16 cellular contexts compared by ENCODE assay signal in the genomic region with DNA sequence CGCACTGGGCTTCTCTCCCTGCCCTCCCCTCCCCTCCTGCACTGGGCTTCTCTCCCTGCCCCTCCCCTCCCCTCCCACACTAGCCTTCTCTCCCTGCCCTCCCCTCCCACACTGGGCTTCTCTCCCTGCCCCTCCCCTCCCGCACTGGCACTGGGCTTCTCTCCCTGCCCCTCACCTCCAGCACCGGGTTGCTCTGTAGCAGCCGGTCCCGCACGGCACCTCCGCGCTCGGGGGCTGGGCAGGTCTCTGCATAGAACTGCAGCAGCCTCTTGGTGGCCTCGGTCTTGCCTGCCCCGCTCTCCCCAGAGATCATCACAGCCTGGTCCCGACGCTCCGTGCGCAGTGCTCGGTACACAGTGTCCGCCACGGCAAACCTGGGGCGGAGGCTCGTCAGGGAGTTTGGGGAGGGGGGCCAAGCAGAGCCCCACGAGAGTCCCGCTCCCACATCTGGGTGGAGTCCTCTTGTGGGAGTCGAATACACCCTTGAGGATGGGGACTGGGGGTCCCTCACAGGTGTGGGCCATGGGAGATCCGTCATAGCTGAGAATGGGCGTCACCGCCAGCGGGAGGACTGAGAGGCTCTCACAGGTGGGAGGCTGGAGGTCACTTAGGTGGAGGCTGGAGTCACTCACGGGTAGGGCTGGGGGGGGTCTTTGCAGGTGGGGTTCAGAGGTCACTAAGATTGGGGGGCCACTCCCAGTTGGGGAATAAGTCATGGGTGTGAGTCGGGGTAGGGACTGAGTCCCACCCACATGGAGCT. TPM values are rescaled to one million over a fixed set of nuclear protein-coding genes. Genes with fewer than 3 reads are reported as not detected.
A peak's percentile ranks its signal among the peaks of the same experiment; 100 is the strongest.
DNase-seq lines count a peak whose midpoint lies in the region; ATAC-seq and TF ChIP-seq lines count a peak whose summit lies in the region.
"Had no signal": no experiment of that assay in that cellular context is flagged by ENCODE, and none has a peak within 500 bp of the region (broad histone marks: within the 10 kb centered on the region; RNA-seq: fewer than 3 reads in every experiment).

No MANE protein-coding gene starts in this region.

- H3K36me3 Mint-ChIP-seq in CD4-positive, alpha-beta memory T cell = peaks cover 13 to 32% of the 10 kb centered on the region in 2 donors
- H3K36me3 Mint-ChIP-seq: activated naive CD8-positive, alpha-beta T cell treated with anti-CD3 and anti-CD28 coated beads for 36 hours had no signal

- H4K20me1 ChIP-seq in PC-3 (ENCODE audit: low read length) = no peaks in the 10 kb centered on the region

- H3K27me3 ChIP-seq in CD4-positive, alpha-beta memory T cell (ENCODE audit: insufficient read depth, low read length) = no peaks in the 10 kb centered on the region
- no peaks in the 10 kb centered on the region for H3K27me3 ChIP-seq in PC-3 (ENCODE audit: low read length)
- no peaks in the 10 kb centered on the region for H3K27me3 ChIP-seq in left ventricle myocardium inferior (ENCODE audit: low read depth)
- no peaks in the 10 kb centered on the region for H3K27me3 ChIP-seq in gastrocnemius medialis
- H3K27me3 ChIP-seq: testis had no signal

- POLR2A ChIA-PET in CD4-positive, alpha-beta memory T cell (lab: Charles Lee; ENCODE audit: partially characterized antibody) = interaction anchor here (2.2 kb wide), 1 partner anchor 23 kb away, joined by 6 read pairs; no protein-coding TSS in a partner anchor
- POLR2A ChIA-PET in PC-3 (lab: Charles Lee; ENCODE audit: unreplicated experiment) = no interaction called here

- peaks cover 3% of the 10 kb centered on the region for H3K36me3 ChIP-seq in CD4-positive, alpha-beta memory T cell (ENCODE audit: insufficient read depth, low read length)
- no peaks in the 10 kb centered on the region; the same call in 1 of the 2 replicates for H3K36me3 ChIP-seq in PC-3 (ENCODE audit: low read depth, low read length)
- H3K36me3 ChIP-seq in left ventricle myocardium inferior = peaks cover 62% of the 10 kb centered on the region
- peaks cover 0 to 20% of the 10 kb centered on the region in 2 donors for H3K36me3 ChIP-seq in gastrocnemius medialis

- no peaks in the 10 kb centered on the region for H3K9me2 ChIP-seq in PC-3 (replicated peaks; ENCODE audit: low read length)

- H3K9me3 Mint-ChIP-seq in CD4-positive, alpha-beta memory T cell = no peaks in the 10 kb centered on the region
- H3K9me3 Mint-ChIP-seq: activated naive CD8-positive, alpha-beta T cell treated with anti-CD3 and anti-CD28 coated beads for 36 hours had no signal

- H3K9me3 ChIP-seq in CD4-positive, alpha-beta memory T cell (ENCODE audit: control insufficient read depth in 1 of 2, low read length in 2 of 2) = no peaks in the 10 kb centered on the region
- H3K9me3 ChIP-seq in PC-3 (ENCODE audit: low read length) (no peaks in the 10 kb centered on the region), left ventricle myocardium inferior (replicated peaks) (no peaks in the 10 kb centered on the region), gastrocnemius medialis (no peaks in the 10 kb centered on the region)
- H3K9me3 ChIP-seq: testis had no signal

- H3K4me2 ChIP-seq in PC-3 (ENCODE audit: low read length) = no peak overlapping the region

- in situ Hi-C loops in gastrocnemius medialis (cut with MboI; ENCODE audit: low sequenced_read_pairs in 4 of 4) = no loop called here

- H3K4me3 Mint-ChIP-seq in CD4-positive, alpha-beta memory T cell = peak overlapping the region in 4 of 8 donors; percentile 35 to 84 (median 43)
- H3K4me3 Mint-ChIP-seq: activated naive CD8-positive, alpha-beta T cell treated with anti-CD3 and anti-CD28 coated beads for 36 hours had no signal

- BruUV-seq in PC-3 (replicated peaks; lab: Mats Ljungman, UMichigan) = TSS peak; percentile 12

- TF ChIP-seq CTCF in PC-3 (conservative IDR thresholded peaks at IDR 0.05; ENCODE audit: low read depth, low read length) (no peak), left ventricle myocardium inferior (IDR thresholded peaks at IDR 0.05; ENCODE audit: borderline replicate concordance) (no peak), gastrocnemius medialis (IDR thresholded peaks at IDR 0.05 in 4 of 5, conservative IDR thresholded peaks at IDR 0.05 in 1 of 5) (no peak)

- ATAC-seq in PC-3 = no peak
- ATAC-seq in gastrocnemius medialis = no peak
- ATAC-seq in HG03571 (IDR thresholded peaks at IDR 0.05; ENCODE audit: unreplicated experiment) = no peak

- H3K79me2 ChIP-seq in PC-3 (ENCODE audit: low read length) = peaks cover 5% of the 10 kb centered on the region

- TF ChIP-seq POLR2A in gastrocnemius medialis (IDR thresholded peaks at IDR 0.05) = no peak

- peaks cover 22% of the 10 kb centered on the region for H3K4me1 ChIP-seq in CD4-positive, alpha-beta memory T cell (ENCODE audit: insufficient read depth, low read length)
- H3K4me1 ChIP-seq in PC-3 (ENCODE audit: insufficient read depth, low read length) (peaks cover 9% of the 10 kb centered on the region; the same call in 1 of the 2 replicates), left ventricle myocardium inferior (peaks cover 63% of the 10 kb centered on the region), gastrocnemius medialis (peaks cover 19 to 24% of the 10 kb centered on the region in 2 donors)

- no peaks in the 10 kb centered on the region for H3K27me3 Mint-ChIP-seq in CD4-positive, alpha-beta memory T cell
- H3K27me3 Mint-ChIP-seq: activated naive CD8-positive, alpha-beta T cell treated with anti-CD3 and anti-CD28 coated beads for 36 hours had no signal

- H3K27ac Mint-ChIP-seq in CD4-positive, alpha-beta memory T cell = peak overlapping the region in 4 of 7 donors; percentile 19 to 96 (median 49)
- H3K27ac Mint-ChIP-seq: activated naive CD8-positive, alpha-beta T cell treated with anti-CD3 and anti-CD28 coated beads for 36 hours had no signal

- H3K9ac ChIP-seq in PC-3 (ENCODE audit: low read length) = no peak overlapping the region

- H3K4me1 Mint-ChIP-seq in CD4-positive, alpha-beta memory T cell = peaks cover 10 to 37% (median 14%) of the 10 kb centered on the region in 4 donors

- DNase-seq in CD4-positive, alpha-beta memory T cell = no peak
- DNase-seq in PC-3 = no peak
- peak; percentile 48 for DNase-seq in left ventricle myocardium inferior
- no peak for DNase-seq in gastrocnemius medialis
- DNase-seq in stimulated activated CD4-positive, alpha-beta T cell treated with anti-CD3 and anti-CD28 coated beads, Interleukin-1b, Interleukin-23, amount 100 ng/mL, for 48 hours = no peak
- DNase-seq in NCI-H187 treated with DMSO at 0.1 percent for 48 hours (lab: John Stamatoyannopoulos, UW) = no peak
- no peak for DNase-seq in hippocampal formation (lab: John Stamatoyannopoulos, UW)
- DNase-seq: activated CD4-positive, CD25-positive, alpha-beta regulatory T cell; activated CD8-positive, alpha-beta memory T cell treated with anti-CD3 and anti-CD28 coated beads, Interleukin-2, amount 50 U/mL, for 4 hours; activated naive CD8-positive, alpha-beta T cell treated with anti-CD3 and anti-CD28 coated beads for 36 hours; caudate nucleus; NCI-H1930; NCI-H524; T-helper 1 cell; testis had no signal

- no peak overlapping the region for H3K27ac ChIP-seq in CD4-positive, alpha-beta memory T cell (ENCODE audit: low read depth, low read length)
- no peak overlapping the region for H3K27ac ChIP-seq in PC-3 (ENCODE audit: low read length)
- H3K27ac ChIP-seq in left ventricle myocardium inferior (replicated peaks) = peak overlapping the region; percentile 98
- peak overlapping the region; percentile 46 to 92 (median 60) for H3K27ac ChIP-seq in gastrocnemius medialis
- H3K27ac ChIP-seq: testis had no signal

- CTCF ChIA-PET in CD4-positive, alpha-beta memory T cell (lab: Charles Lee; ENCODE audit: partially characterized antibody) = no interaction called here
- CTCF ChIA-PET in PC-3 (lab: Charles Lee) = no interaction called here

- no peak overlapping the region for H3K4me3 ChIP-seq in CD4-positive, alpha-beta memory T cell (ENCODE audit: low read length in 2 of 2)
- H3K4me3 ChIP-seq in PC-3 (ENCODE audit: low read length) = no peak overlapping the region
- H3K4me3 ChIP-seq in left ventricle myocardium inferior = no peak overlapping the region
- no peak overlapping the region for H3K4me3 ChIP-seq in gastrocnemius medialis
- H3K4me3 ChIP-seq: testis had no signal

- intact Hi-C loops in CD4-positive, alpha-beta memory T cell (cut with micrococcal nuclease) = no loop called here
- intact Hi-C loops in PC-3 (cut with micrococcal nuclease) (no loop called here), left ventricle myocardium inferior (cut with micrococcal nuclease) (no loop called here), gastrocnemius medialis (cut with DNase I; ENCODE audit: low total_unique reads) (no loop called here)

- no peak overlapping the region for H2AFZ ChIP-seq in PC-3 (ENCODE audit: low read length)

- H3F3A ChIP-seq in PC-3 (ENCODE audit: low read length, unreplicated experiment) = no peaks in the 10 kb centered on the region

RNA-seq across cellular contexts. Expression of gene MYO1C, which starts 9.6 kb away (rescaled TPM):
- total RNA-seq in CD4-positive, alpha-beta memory T cell = 10 to 100 TPM; 30.9 to 31.1 TPM
- 10 to 100 TPM in 1 of 2 donors, 1 to 10 TPM in 1; 6.3 to 18.7 TPM for polyA plus RNA-seq in CD4-positive, alpha-beta memory T cell
- 76.4 and 90.7 TPM in 2 replicates for total RNA-seq in PC-3 (2014; rRNA removed)
- 150 TPM for total RNA-seq in left ventricle myocardium inferior
- 10 to 100 TPM; 24.8 to 76.6 (median 58.6) TPM for total RNA-seq in gastrocnemius medialis

RNA-seq across cellular contexts. Expression of gene CRK, which starts 26.8 kb away (rescaled TPM):
- 10 to 100 TPM; 29.3 to 32.1 TPM for total RNA-seq in CD4-positive, alpha-beta memory T cell
- 10 to 100 TPM; 24.2 to 25.1 TPM for polyA plus RNA-seq in CD4-positive, alpha-beta memory T cell
- total RNA-seq in PC-3 (2014; rRNA removed) (41.8 and 49.4 TPM in 2 replicates), left ventricle myocardium inferior (37.5 TPM), gastrocnemius medialis (10 to 100 TPM; 48.6 to 64.6 (median 56.7) TPM)

RNA-seq across cellular contexts. Expression of gene INPP5K, which starts 33.5 kb away (rescaled TPM):
- total RNA-seq in CD4-positive, alpha-beta memory T cell = 10 to 100 TPM; 73.6 to 78.5 TPM
- 100 to 1,000 TPM in 1 of 2 donors, 10 to 100 TPM in 1; 81.9 to 123 TPM for polyA plus RNA-seq in CD4-positive, alpha-beta memory T cell
- 46.4 and 52.6 TPM in 2 replicates for total RNA-seq in PC-3 (2014; rRNA removed)
- total RNA-seq in left ventricle myocardium inferior = 35.2 TPM
- total RNA-seq in gastrocnemius medialis = 100 to 1,000 TPM; 102 to 196 (median 114) TPM

Comparison
In these comparisons a context has a peak if more than half of its experiments do, and no peak if none do; other contexts are left out.
1. H3K27ac ChIP-seq: peak in left ventricle myocardium inferior (single experiment) and gastrocnemius medialis (4 of 4); none in CD4-positive, alpha-beta memory T cell (single experiment) and PC-3 (single experiment).